ENCODE assay signal across 11 cellular contexts in the genomic region with DNA sequence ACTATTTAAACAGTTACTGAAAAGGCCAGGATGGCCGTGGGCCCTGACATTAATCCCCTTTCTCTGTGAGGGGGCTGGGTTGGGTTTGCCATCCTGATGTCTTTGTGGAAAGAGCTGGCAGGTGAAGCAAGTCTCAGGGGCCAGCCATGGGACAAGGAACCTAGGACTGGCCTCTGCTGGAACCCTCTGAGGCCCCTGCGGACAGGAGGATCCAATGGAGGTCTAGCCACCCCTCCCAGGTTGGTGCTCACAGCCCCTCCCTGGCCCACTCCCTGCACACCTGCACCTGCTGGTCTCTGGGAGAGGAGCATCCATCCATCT. TPM values are rescaled to one million over a fixed set of nuclear protein-coding genes. Genes with fewer than 3 reads are reported as not detected.
DNase-seq lines count a peak whose midpoint lies in the region; ATAC-seq and TF ChIP-seq lines count a peak whose summit lies in the region.
"Not testable (repeated sequence)": the region's sequence is repeated elsewhere in the genome, so short reads cannot be mapped to it uniquely, and the experiment has no call there.
"Had no signal": no experiment of that assay in that cellular context is flagged by ENCODE, and none has a peak within 500 bp of the region (broad histone marks: within the 10 kb centered on the region; RNA-seq: fewer than 3 reads in every experiment).

No MANE protein-coding gene starts in this region.

- H2AFZ ChIP-seq in DND-41 (ENCODE audit: low read depth, low read length): not testable (repeated sequence)

- not testable (repeated sequence) for H3K9me3 ChIP-seq in DND-41 (ENCODE audit: insufficient read depth, low read length, severe bottlenecking); RWPE2 (ENCODE audit: severe bottlenecking); mucosa of descending colon

- not testable (repeated sequence) for H3K27ac ChIP-seq in DND-41 (ENCODE audit: low read length); RWPE2 (ENCODE audit: poor library complexity, severe bottlenecking)

- H3K27ac Mint-ChIP-seq in stimulated activated effector memory CD8-positive, alpha-beta T cell treated with anti-CD3 and anti-CD28 coated beads, Interleukin-12 subunit alpha, Interleukin-12 subunit beta, amount 100 ng/mL, for 72 hours: not testable (repeated sequence)

- H3K9me3 Mint-ChIP-seq in stimulated activated effector memory CD8-positive, alpha-beta T cell treated with anti-CD3 and anti-CD28 coated beads, Interleukin-12 subunit alpha, Interleukin-12 subunit beta, amount 100 ng/mL, for 72 hours: not testable (repeated sequence)

- not testable (repeated sequence) for H3K4me3 Mint-ChIP-seq in stimulated activated effector memory CD8-positive, alpha-beta T cell treated with anti-CD3 and anti-CD28 coated beads, Interleukin-12 subunit alpha, Interleukin-12 subunit beta, amount 100 ng/mL, for 72 hours

- not testable (repeated sequence) for H3K4me3 ChIP-seq in DND-41 (ENCODE audit: low read depth in 1 of 2, low read length in 2 of 2); RWPE2 (ENCODE audit: severe bottlenecking); mucosa of descending colon

- not testable (repeated sequence) for H4K20me1 ChIP-seq in DND-41 (ENCODE audit: insufficient read depth, low read length)

- TF ChIP-seq CTCF in DND-41 (IDR thresholded peaks at IDR 0.05; ENCODE audit: borderline replicate concordance, extremely low read depth, low read length, poor library complexity, severe bottlenecking); RWPE2 (IDR thresholded peaks at IDR 0.05; ENCODE audit: poor library complexity, severe bottlenecking); mucosa of descending colon (IDR thresholded peaks at IDR 0.05): not testable (repeated sequence)

- not testable (repeated sequence) for H3K4me1 ChIP-seq in DND-41 (ENCODE audit: insufficient read depth, low read length); RWPE2 (ENCODE audit: insufficient read depth, poor library complexity, severe bottlenecking); mucosa of descending colon (ENCODE audit: low read depth)

- ATAC-seq in DND-41 (ENCODE audit: insufficient read depth, low read depth) (0 out of 3 replicates have a peak, but pooled peaks have one; percentile 7), RWPE2 (ENCODE audit: low read depth) (peak; percentile 33; the same call in 1 of the 3 replicates), esophagus mucosa (peak; percentile 35), left lobe of liver (peak; percentile 31), mucosa of descending colon (peak; percentile 26)
- ATAC-seq in stimulated activated effector memory CD8-positive, alpha-beta T cell treated with anti-CD3 and anti-CD28 coated beads, Interleukin-12 subunit alpha, Interleukin-12 subunit beta, amount 100 ng/mL, for 72 hours: peak; percentile 32

- intact Hi-C loops in mucosa of descending colon (cut with DNase I, micrococcal nuclease): not testable (repeated sequence)

- DNase-seq in DND-41; RWPE2 (ENCODE audit: low spot score); left lobe of liver (ENCODE audit: low spot score); mucosa of descending colon; stimulated activated effector memory CD8-positive, alpha-beta T cell treated with anti-CD3 and anti-CD28 coated beads, Interleukin-12 subunit alpha, Interleukin-12 subunit beta, amount 100 ng/mL, for 72 hours (ENCODE audit: low spot score in 2 of 2): not testable (repeated sequence)

- H3K36me3 Mint-ChIP-seq in stimulated activated effector memory CD8-positive, alpha-beta T cell treated with anti-CD3 and anti-CD28 coated beads, Interleukin-12 subunit alpha, Interleukin-12 subunit beta, amount 100 ng/mL, for 72 hours: not testable (repeated sequence)

- H3K36me3 ChIP-seq in DND-41 (ENCODE audit: insufficient read depth, low read length); RWPE2 (ENCODE audit: low read depth); mucosa of descending colon (ENCODE audit: low read depth): not testable (repeated sequence)

- H3K9ac ChIP-seq in DND-41 (ENCODE audit: low read depth, low read length): not testable (repeated sequence)

- H3K4me1 Mint-ChIP-seq in stimulated activated effector memory CD8-positive, alpha-beta T cell treated with anti-CD3 and anti-CD28 coated beads, Interleukin-12 subunit alpha, Interleukin-12 subunit beta, amount 100 ng/mL, for 72 hours: not testable (repeated sequence)

- not testable (repeated sequence) for H3K27me3 ChIP-seq in DND-41 (ENCODE audit: insufficient read depth, low read length, poor library complexity); RWPE2 (ENCODE audit: insufficient read depth, poor library complexity, severe bottlenecking)

- not testable (repeated sequence) for H3K79me2 ChIP-seq in DND-41 (ENCODE audit: insufficient read depth, low read length)

- H3K4me2 ChIP-seq in DND-41 (ENCODE audit: insufficient read depth, low read length): not testable (repeated sequence)

RNA-seq across cellular contexts. Expression of gene TUBB8, which starts 35.8 kb away (rescaled TPM):
- total RNA-seq in esophagus mucosa: not detected
- total RNA-seq in left lobe of liver: not detected
- total RNA-seq in mucosa of descending colon: under 1 TPM in 1 of 3 donors, not detected in 2; 0.90 TPM
- total RNA-seq: Caco-2; CD4-positive, CD25-positive, alpha-beta regulatory T cell; CD8-positive, alpha-beta T cell; GM12878; HFFc6 had no signal
